ENCODE assay signal across 8 cellular contexts in genomic region chr1:159924791-159925712, GRCh38. TPM values are rescaled to one million over a fixed set of nuclear protein-coding genes. Genes with fewer than 3 reads are reported as not detected.
DNase-seq lines count a peak whose midpoint lies in the region; ATAC-seq and TF ChIP-seq lines count a peak whose summit lies in the region.

Gene TAGLN2, minus strand, starts transcription at chr1:159925507. Its CDS starts 4,998 bp downstream, at chr1:159920509.

- H3K27me3 Mint-ChIP-seq in activated naive CD8-positive, alpha-beta T cell treated with anti-CD3 and anti-CD28 coated beads, Interleukin-2, amount 10 ng/mL, durations not matched to agents 7 days and 5 days: no peaks in the 10 kb centered on the region

- no peaks in the 10 kb centered on the region for H3K9me2 ChIP-seq in SU-DHL-6 (replicated peaks; ENCODE audit: insufficient read depth, low read length)

- in situ Hi-C loops in KBM-7 (cut with MboI; ENCODE audit: low pct_unique_long_range_greater_than_20kb, low sequenced_read_pairs) (no loop called here), transverse colon (cut with MboI; ENCODE audit: low pct_ligation_motif_present in 1 of 4, low pct_unique_long_range_greater_than_20kb in 1 of 4, low sequenced_read_pairs in 3 of 4) (no loop called here)

- 0% methylated on average over 2 to 38 of the region's 57 CpGs for WGBS in transverse colon (ENCODE audit: low coverage in 1 of 2), 2 donors

- H3F3A ChIP-seq in SU-DHL-6 (ENCODE audit: insufficient read depth): peaks cover 17% of the 10 kb centered on the region

- H3K9me3 ChIP-seq in SU-DHL-6 (ENCODE audit: insufficient read depth, low read length) (no peaks in the 10 kb centered on the region), transverse colon (no peaks in the 10 kb centered on the region)

- peak within 1 kb of the TSS; percentile 98 for H3K27ac Mint-ChIP-seq in activated naive CD8-positive, alpha-beta T cell treated with anti-CD3 and anti-CD28 coated beads, Interleukin-2, amount 10 ng/mL, durations not matched to agents 7 days and 5 days

- H3K27ac ChIP-seq in SU-DHL-6 (ENCODE audit: low read depth, low read length): peak within 1 kb of the TSS; percentile 87
- peak within 1 kb of the TSS; percentile 91 to 98 (median 96) for H3K27ac ChIP-seq in transverse colon

- peaks cover 4% of the 10 kb centered on the region; the same call in 1 of the 2 replicates for H4K20me1 ChIP-seq in SU-DHL-6 (ENCODE audit: low read depth, low read length)

- H3K4me2 ChIP-seq in SU-DHL-6 (ENCODE audit: low read depth, low read length, poor library complexity, severe bottlenecking): peak within 1 kb of the TSS; percentile 61

- H3K36me3 ChIP-seq in SU-DHL-6 (ENCODE audit: low read length): 0 out of 2 replicates have a peak, but pooled peaks cover 6% of the 10 kb centered on the region
- peaks cover 0 to 4% (median 2%) of the 10 kb centered on the region in 4 donors for H3K36me3 ChIP-seq in transverse colon

- TF ChIP-seq CTCF in SU-DHL-6 (IDR thresholded peaks at IDR 0.05; ENCODE audit: insufficient read depth, low read length, poor library complexity, severe bottlenecking) (no peak), transverse colon (IDR thresholded peaks at IDR 0.05) (no peak)

- H2AFZ ChIP-seq in SU-DHL-6 (ENCODE audit: low read depth, low read length, severe bottlenecking): peak within 1 kb of the TSS; percentile 73

- peak within 1 kb of the TSS; percentile 84 for H3K4me3 ChIP-seq in SU-DHL-6 (ENCODE audit: insufficient read depth, low read length, poor library complexity, severe bottlenecking)
- peak within 1 kb of the TSS; percentile 68 to 91 (median 82) for H3K4me3 ChIP-seq in transverse colon

- H3K79me2 ChIP-seq in SU-DHL-6 (ENCODE audit: insufficient read depth, low read length): peaks cover 52% of the 10 kb centered on the region

- H3K9me3 Mint-ChIP-seq in activated naive CD8-positive, alpha-beta T cell treated with anti-CD3 and anti-CD28 coated beads, Interleukin-2, amount 10 ng/mL, durations not matched to agents 7 days and 5 days: no peaks in the 10 kb centered on the region

- POLR2A ChIA-PET in activated naive CD8-positive, alpha-beta T cell treated with anti-CD3 and anti-CD28 coated beads, Interleukin-2, amount 10 ng/mL, durations not matched to agents 7 days and 5 days (lab: Charles Lee): interaction anchor here (0.8 to 4.7 kb wide), 12 partner anchors 10 to 915 kb away, joined by 3 to 26 read pairs (median 8); partner anchors contain the start of genes CFAP45, IFI16, PIGM and SLAMF8

- H3K27me3 ChIP-seq in SU-DHL-6 (ENCODE audit: low read length) (no peaks in the 10 kb centered on the region), transverse colon (no peaks in the 10 kb centered on the region)

- TF ChIP-seq POLR2A in transverse colon (IDR thresholded peaks at IDR 0.05): peak; percentile 98

- peak within 1 kb of the TSS; percentile 85 for H3K9ac ChIP-seq in SU-DHL-6 (ENCODE audit: low read length)

- DNase-seq in Daoy (ENCODE audit: low read depth): peak; percentile 96
- peak; percentile 94 for DNase-seq in KBM-7
- DNase-seq in activated naive CD8-positive, alpha-beta T cell treated with anti-CD3 and anti-CD28 coated beads, Interleukin-2, amount 10 ng/mL, durations not matched to agents 7 days and 5 days: peak; percentile 90
- peak; percentile 97 for DNase-seq in Right ventricle myocardium inferior (ENCODE audit: missing footprints)
- peak; percentile 54 for DNase-seq in pons (ENCODE audit: low spot score)
- peak; percentile 95 for DNase-seq in transverse colon

- peaks cover 40% of the 10 kb centered on the region for H3K4me1 Mint-ChIP-seq in activated naive CD8-positive, alpha-beta T cell treated with anti-CD3 and anti-CD28 coated beads, Interleukin-2, amount 10 ng/mL, durations not matched to agents 7 days and 5 days

- peaks cover 19% of the 10 kb centered on the region for H3K36me3 Mint-ChIP-seq in activated naive CD8-positive, alpha-beta T cell treated with anti-CD3 and anti-CD28 coated beads, Interleukin-2, amount 10 ng/mL, durations not matched to agents 7 days and 5 days

- peak within 1 kb of the TSS; percentile 97 for H3K4me3 Mint-ChIP-seq in activated naive CD8-positive, alpha-beta T cell treated with anti-CD3 and anti-CD28 coated beads, Interleukin-2, amount 10 ng/mL, durations not matched to agents 7 days and 5 days

- no peak for TF ChIP-seq EP300 in transverse colon (IDR thresholded peaks at IDR 0.05; ENCODE audit: low read depth)

- H3K4me1 ChIP-seq in transverse colon: peaks cover 16 to 42% (median 37%) of the 10 kb centered on the region in 4 donors

- intact Hi-C loops in Right ventricle myocardium inferior (cut with DNase I) (loop anchor here (2.0 to 5.0 kb wide), 2 partner anchors 33 to 70 kb away; no protein-coding TSS in a partner anchor), transverse colon (cut with DNase I; ENCODE audit: low total_unique reads) (no loop called here)

- ATAC-seq in GM21723 (IDR thresholded peaks at IDR 0.05; ENCODE audit: unreplicated experiment) (peak; percentile 59), Right ventricle myocardium inferior (peak; percentile 84)
- peak; percentile 67 for ATAC-seq in activated naive CD8-positive, alpha-beta T cell treated with anti-CD3 and anti-CD28 coated beads, Interleukin-2, amount 10 ng/mL, durations not matched to agents 7 days and 5 days (ENCODE audit: low read depth)

RNA-seq across cellular contexts. Expression of gene TAGLN2, which starts in this region (rescaled TPM):
- total RNA-seq in Daoy (2014; rRNA removed; shearing (Covaris generic)): 570 and 651 TPM in 2 replicates
- 100 to 1,000 TPM; 384 to 388 TPM for total RNA-seq in activated naive CD8-positive, alpha-beta T cell treated with anti-CD3 and anti-CD28 coated beads, Interleukin-2, amount 10 ng/mL, durations not matched to agents 7 days and 5 days
- 143 TPM for total RNA-seq in Right ventricle myocardium inferior
- 100 to 1,000 TPM in 3 of 4 donors, 10 to 100 TPM in 1; 65.1 to 235 (median 168) TPM for total RNA-seq in transverse colon

Comparison
In these comparisons a context has a peak if more than half of its experiments do, and no peak if none do; other contexts are left out.
1. Peak in every context shown above with its lines: DNase-seq, ATAC-seq, H3K4me3 ChIP-seq and H3K27ac ChIP-seq.